Comparison of ENCODE assay signal across 12 cellular contexts in the genomic region with DNA sequence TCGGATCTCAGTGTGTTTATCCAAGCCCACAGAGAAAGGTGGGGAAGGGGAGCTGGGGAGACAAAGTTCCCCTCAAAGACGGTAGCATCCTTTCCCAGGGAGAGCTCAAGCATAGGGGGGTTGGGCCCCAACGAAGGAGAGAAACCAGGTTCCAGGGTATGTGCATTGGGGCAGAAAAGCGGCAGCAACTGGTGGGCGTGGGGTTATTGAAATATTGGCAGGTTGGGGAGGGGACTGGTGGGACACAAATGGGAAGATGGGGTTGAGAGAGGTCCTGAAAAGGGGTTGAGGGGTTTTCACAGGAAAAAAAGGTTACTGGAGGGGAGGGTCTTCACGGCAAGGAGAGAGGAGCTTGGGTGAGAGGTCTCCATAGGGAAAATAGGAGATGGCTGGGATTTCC. TPM values are rescaled to one million over a fixed set of nuclear protein-coding genes. Genes with fewer than 3 reads are reported as not detected.
DNase-seq lines count a peak whose midpoint lies in the region; ATAC-seq and TF ChIP-seq lines count a peak whose summit lies in the region.
"Had no signal": no experiment of that assay in that cellular context is flagged by ENCODE, and none has a peak within 500 bp of the region (broad histone marks: within the 10 kb centered on the region; RNA-seq: fewer than 3 reads in every experiment).

No MANE protein-coding gene starts in this region.

- intact Hi-C loops in activated T-helper 1 cell treated with anti-CD3 and anti-CD28 coated beads, Interleukin-12 subunit alpha, Interleukin-12 subunit beta, Interleukin-2, Interleukin-4 antibody, amounts not matched to agents 30 ng/mL and 10 ng/mL and 1 ng/mL, durations not matched to agents 14 hours and 24 hours and 36 hours (cut with micrococcal nuclease): loop anchor here (5.0 kb wide), 1 partner anchor 342 kb away; a partner anchor contains a TSS

- H3K4me3 ChIP-seq in AG04449 (ENCODE audit: low read depth, low read length): peak overlapping the region; percentile 79
- H3K4me3 ChIP-seq in HAP-1: peak overlapping the region; percentile 75

- H3K27ac Mint-ChIP-seq in activated T-helper 1 cell treated with anti-CD3 and anti-CD28 coated beads, Interleukin-12 subunit alpha, Interleukin-12 subunit beta, Interleukin-2, Interleukin-4 antibody, amounts not matched to agents 30 ng/mL and 10 ng/mL and 1 ng/mL, durations not matched to agents 14 hours and 24 hours and 36 hours: peak overlapping the region; percentile 85
- peak overlapping the region in 4 of 6 donors; percentile 18 to 79 (median 40) for H3K27ac Mint-ChIP-seq in immature natural killer cell

- no peaks in the 10 kb centered on the region for H3K9me3 ChIP-seq in HAP-1
- H3K9me3 ChIP-seq: adrenal gland had no signal

- POLR2A ChIA-PET in AG04449 (lab: Yijun Ruan, JAX): interaction anchor here (0.6 kb wide), 1 partner anchor 218 kb away, joined by 5 read pairs; no protein-coding TSS in a partner anchor

- H3K36me3 ChIP-seq in HAP-1 (replicated peaks): peaks cover 17% of the 10 kb centered on the region
- H3K36me3 ChIP-seq: adrenal gland had no signal

- H3K4me1 ChIP-seq in HAP-1: peaks cover 26% of the 10 kb centered on the region

- peak overlapping the region; percentile 83 for H3K4me3 Mint-ChIP-seq in activated T-helper 1 cell treated with anti-CD3 and anti-CD28 coated beads, Interleukin-12 subunit alpha, Interleukin-12 subunit beta, Interleukin-2, Interleukin-4 antibody, amounts not matched to agents 30 ng/mL and 10 ng/mL and 1 ng/mL, durations not matched to agents 14 hours and 24 hours and 36 hours
- H3K4me3 Mint-ChIP-seq in immature natural killer cell: peak overlapping the region; percentile 67 to 87 (median 78)

- CTCF ChIA-PET in AG04449 (lab: Yijun Ruan, JAX): interaction anchor here (0.6 to 7.2 kb wide), 14 partner anchors 11 to 345 kb away, joined by 3 to 106 read pairs (median 12); no protein-coding TSS in a partner anchor

- in situ Hi-C loops in HAP-1 (cut with MboI; ENCODE audit: low sequenced_read_pairs): no loop called here

- peaks cover 31% of the 10 kb centered on the region for H3K4me1 Mint-ChIP-seq in activated T-helper 1 cell treated with anti-CD3 and anti-CD28 coated beads, Interleukin-12 subunit alpha, Interleukin-12 subunit beta, Interleukin-2, Interleukin-4 antibody, amounts not matched to agents 30 ng/mL and 10 ng/mL and 1 ng/mL, durations not matched to agents 14 hours and 24 hours and 36 hours (ENCODE audit: low read depth)
- H3K4me1 Mint-ChIP-seq in immature natural killer cell: peaks cover 19 to 24% of the 10 kb centered on the region in 2 donors

- no peak for TF ChIP-seq CTCF in AG04449 (IDR thresholded peaks at IDR 0.05; ENCODE audit: insufficient read depth, low read length, missing control alignments)

- DNase-seq in AG04449 (ENCODE audit: low read depth, low spot score): no peak
- no peak for DNase-seq in HAP-1 (ENCODE audit: low spot score in 2 of 2)
- no peak for DNase-seq in activated T-helper 1 cell treated with anti-CD3 and anti-CD28 coated beads, Interleukin-12 subunit alpha, Interleukin-12 subunit beta, Interleukin-2, Interleukin-4 antibody, amounts not matched to agents 30 ng/mL and 10 ng/mL and 1 ng/mL, durations not matched to agents 14 hours and 24 hours and 36 hours (ENCODE audit: low spot score)
- no peak for DNase-seq in immature natural killer cell
- no peak for DNase-seq in NCI-H187 treated with DMSO at 0.1 percent for 48 hours (lab: John Stamatoyannopoulos, UW)
- DNase-seq in SK-N-DZ (ENCODE audit: low spot score): no peak
- DNase-seq: KBM-7, SIG-M5 had no signal

- H3K9me3 Mint-ChIP-seq in activated T-helper 1 cell treated with anti-CD3 and anti-CD28 coated beads, Interleukin-12 subunit alpha, Interleukin-12 subunit beta, Interleukin-2, Interleukin-4 antibody, amounts not matched to agents 30 ng/mL and 10 ng/mL and 1 ng/mL, durations not matched to agents 14 hours and 24 hours and 36 hours: no peaks in the 10 kb centered on the region
- H3K9me3 Mint-ChIP-seq in immature natural killer cell: no peaks in the 10 kb centered on the region

- H3K27me3 Mint-ChIP-seq in activated T-helper 1 cell treated with anti-CD3 and anti-CD28 coated beads, Interleukin-12 subunit alpha, Interleukin-12 subunit beta, Interleukin-2, Interleukin-4 antibody, amounts not matched to agents 30 ng/mL and 10 ng/mL and 1 ng/mL, durations not matched to agents 14 hours and 24 hours and 36 hours (ENCODE audit: insufficient read depth): no peaks in the 10 kb centered on the region
- peaks cover 2 to 13% (median 4%) of the 10 kb centered on the region in 3 donors for H3K27me3 Mint-ChIP-seq in immature natural killer cell (ENCODE audit: low read depth in 3 of 3)

- ATAC-seq in HG02852 (IDR thresholded peaks at IDR 0.05; ENCODE audit: unreplicated experiment): no peak
- no peak for ATAC-seq in HG03354 (IDR thresholded peaks at IDR 0.05; ENCODE audit: poor library complexity, severe bottlenecking, unreplicated experiment)

- H3K36me3 Mint-ChIP-seq in activated T-helper 1 cell treated with anti-CD3 and anti-CD28 coated beads, Interleukin-12 subunit alpha, Interleukin-12 subunit beta, Interleukin-2, Interleukin-4 antibody, amounts not matched to agents 30 ng/mL and 10 ng/mL and 1 ng/mL, durations not matched to agents 14 hours and 24 hours and 36 hours (ENCODE audit: low read depth): peaks cover 18% of the 10 kb centered on the region
- H3K36me3 Mint-ChIP-seq in immature natural killer cell: peaks cover 0 to 4% (median 0%) of the 10 kb centered on the region in 3 donors

- H3K27me3 ChIP-seq in HAP-1 (ENCODE audit: low read depth): no peaks in the 10 kb centered on the region
- H3K27me3 ChIP-seq: adrenal gland had no signal

RNA-seq across cellular contexts. Expression of a gene that starts 1.0 kb away (rescaled TPM):
- total RNA-seq in activated T-helper 1 cell treated with anti-CD3 and anti-CD28 coated beads, Interleukin-12 subunit alpha, Interleukin-12 subunit beta, Interleukin-2, Interleukin-4 antibody, amounts not matched to agents 30 ng/mL and 10 ng/mL and 1 ng/mL, durations not matched to agents 14 hours and 24 hours and 36 hours: 76.3 and 77.4 TPM in 2 replicates
- 10 to 100 TPM in 1 of 3 donors, 1 to 10 TPM in 2; 7.0 to 11.8 (median 9.7) TPM for polyA plus RNA-seq in immature natural killer cell
- 75.4 and 92.6 TPM in 2 replicates for polyA plus RNA-seq in SK-N-DZ (2014; cell fraction: cytosol; rRNA removed)
- 27.8 and 41.8 TPM in 2 replicates for polyA plus RNA-seq in SK-N-DZ (2014; cell fraction: nucleus; rRNA removed)

RNA-seq across cellular contexts. Expression of a gene that starts 17.8 kb away (rescaled TPM):
- 58.6 and 63.7 TPM in 2 replicates for total RNA-seq in activated T-helper 1 cell treated with anti-CD3 and anti-CD28 coated beads, Interleukin-12 subunit alpha, Interleukin-12 subunit beta, Interleukin-2, Interleukin-4 antibody, amounts not matched to agents 30 ng/mL and 10 ng/mL and 1 ng/mL, durations not matched to agents 14 hours and 24 hours and 36 hours
- 1 to 10 TPM in 2 of 3 donors, under 1 TPM in 1; 0.64 to 1.7 (median 1.4) TPM for polyA plus RNA-seq in immature natural killer cell
- polyA plus RNA-seq in SK-N-DZ (2014; cell fraction: cytosol; rRNA removed): 42.1 and 57.4 TPM in 2 replicates
- polyA plus RNA-seq in SK-N-DZ (2014; cell fraction: nucleus; rRNA removed): 15.8 and 25.2 TPM in 2 replicates

RNA-seq across cellular contexts. Expression of a gene that starts 44.8 kb away (rescaled TPM):
- total RNA-seq in activated T-helper 1 cell treated with anti-CD3 and anti-CD28 coated beads, Interleukin-12 subunit alpha, Interleukin-12 subunit beta, Interleukin-2, Interleukin-4 antibody, amounts not matched to agents 30 ng/mL and 10 ng/mL and 1 ng/mL, durations not matched to agents 14 hours and 24 hours and 36 hours: 130 TPM in 2 replicates
- 1 to 10 TPM in 2 of 3 donors, not detected in 1; 1.6 to 3.1 TPM for polyA plus RNA-seq in immature natural killer cell
- polyA plus RNA-seq in SK-N-DZ (2014; cell fraction: cytosol; rRNA removed): 65.0 and 85.3 TPM in 2 replicates
- 72.7 and 75.8 TPM in 2 replicates for polyA plus RNA-seq in SK-N-DZ (2014; cell fraction: nucleus; rRNA removed)

RNA-seq across cellular contexts. Expression of a gene that starts 49.8 kb away (rescaled TPM):
- total RNA-seq in activated T-helper 1 cell treated with anti-CD3 and anti-CD28 coated beads, Interleukin-12 subunit alpha, Interleukin-12 subunit beta, Interleukin-2, Interleukin-4 antibody, amounts not matched to agents 30 ng/mL and 10 ng/mL and 1 ng/mL, durations not matched to agents 14 hours and 24 hours and 36 hours: 0.67 and 1.1 TPM in 2 replicates
- not detected for polyA plus RNA-seq in immature natural killer cell
- polyA plus RNA-seq in SK-N-DZ (2014; cell fraction: cytosol; rRNA removed): not detected in 2 replicates
- polyA plus RNA-seq in SK-N-DZ (2014; cell fraction: nucleus; rRNA removed): 2.9 TPM in 1 of 2 replicates, not detected in the other
- total RNA-seq: adrenal gland, kidney had no signal
- polyA plus RNA-seq: adrenal gland had no signal
